ENCODE assay signal across 8 cellular contexts in genomic region chr12:48296586-48297396, GRCh38. TPM values are rescaled to one million over a fixed set of nuclear protein-coding genes. Genes with fewer than 3 reads are reported as not detected.
DNase-seq lines count a peak whose midpoint lies in the region; ATAC-seq, FAIRE-seq and TF ChIP-seq lines count a peak whose summit lies in the region.

No MANE protein-coding gene starts in this region.

- no peaks in the 10 kb centered on the region for H3K9me3 Mint-ChIP-seq in Calu3 (ENCODE audit: low read depth, unreplicated experiment)
- no peaks in the 10 kb centered on the region for H3K9me3 Mint-ChIP-seq in activated CD4-positive, alpha-beta T cell treated with anti-CD3 and anti-CD28 coated beads, Interleukin-2, amount 10 ng/mL, durations not matched to agents 7 days and 5 days
- H3K9me3 Mint-ChIP-seq in dendritic cell treated with granulocyte-macrophage colony-stimulating factor and Interleukin-4, amounts not matched to agents 40 ng/mL and 50 ng/mL, for 4 days, result no peaks in the 10 kb centered on the region

- no peak for FAIRE-seq in RCC 7860 (lab: Jason Lieb, UNC)

- H3K4me1 Mint-ChIP-seq in Calu3 (ENCODE audit: low read depth, unreplicated experiment), result no peaks in the 10 kb centered on the region
- H3K4me1 Mint-ChIP-seq in activated CD4-positive, alpha-beta T cell treated with anti-CD3 and anti-CD28 coated beads, Interleukin-2, amount 10 ng/mL, durations not matched to agents 7 days and 5 days, result peaks cover 13% of the 10 kb centered on the region
- peaks cover 25% of the 10 kb centered on the region for H3K4me1 Mint-ChIP-seq in dendritic cell treated with granulocyte-macrophage colony-stimulating factor and Interleukin-4, amounts not matched to agents 40 ng/mL and 50 ng/mL, for 4 days (ENCODE audit: low read depth)

- peak overlapping the region; percentile 73 for H3K4me3 ChIP-seq in smooth muscle cell

- H3K4me1 ChIP-seq in smooth muscle cell (ENCODE audit: low read depth), result peaks cover 3% of the 10 kb centered on the region

- H3K9me3 ChIP-seq in smooth muscle cell (replicated peaks; ENCODE audit: low read depth), result no peaks in the 10 kb centered on the region

- peak overlapping the region; percentile 95 for H3K4me2 ChIP-seq in smooth muscle cell

- peak; percentile 74 for ATAC-seq in HG03439 (IDR thresholded peaks at IDR 0.05; ENCODE audit: unreplicated experiment)

- peak overlapping the region; percentile 65 for H3K4me3 Mint-ChIP-seq in Calu3 (ENCODE audit: low read depth, unreplicated experiment)
- H3K4me3 Mint-ChIP-seq in activated CD4-positive, alpha-beta T cell treated with anti-CD3 and anti-CD28 coated beads, Interleukin-2, amount 10 ng/mL, durations not matched to agents 7 days and 5 days, result peak overlapping the region; percentile 51
- H3K4me3 Mint-ChIP-seq in dendritic cell treated with granulocyte-macrophage colony-stimulating factor and Interleukin-4, amounts not matched to agents 40 ng/mL and 50 ng/mL, for 4 days, result peak overlapping the region; percentile 87

- no peaks in the 10 kb centered on the region for H3K36me3 ChIP-seq in smooth muscle cell (ENCODE audit: low read depth)

- POLR2A ChIA-PET in activated CD4-positive, alpha-beta T cell treated with anti-CD3 and anti-CD28 coated beads, Interleukin-2, amount 10 ng/mL, durations not matched to agents 7 days and 5 days (lab: Charles Lee), result no interaction called here

- H4K20me1 ChIP-seq in smooth muscle cell (ENCODE audit: low read depth), result no peaks in the 10 kb centered on the region

- CTCF ChIA-PET in Calu3 (lab: Charles Lee), result interaction anchor here (0.6 kb wide), 1 partner anchor 16 kb away, joined by 3 read pairs; no protein-coding TSS in a partner anchor
- CTCF ChIA-PET in activated CD4-positive, alpha-beta T cell treated with anti-CD3 and anti-CD28 coated beads, Interleukin-2, amount 10 ng/mL, durations not matched to agents 7 days and 5 days (lab: Charles Lee), result interaction anchor here (2.2 kb wide), 1 partner anchor 10 kb away, joined by 6 read pairs; no protein-coding TSS in a partner anchor

- no peaks in the 10 kb centered on the region for H3K27me3 ChIP-seq in smooth muscle cell (ENCODE audit: low read depth)

- peak overlapping the region; percentile 54 for H3K9ac ChIP-seq in smooth muscle cell (ENCODE audit: low read depth)

- no peaks in the 10 kb centered on the region for H3F3A ChIP-seq in smooth muscle cell (ENCODE audit: low read depth)

- H3K36me3 Mint-ChIP-seq in Calu3 (ENCODE audit: insufficient read depth, unreplicated experiment), result no peaks in the 10 kb centered on the region
- no peaks in the 10 kb centered on the region for H3K36me3 Mint-ChIP-seq in activated CD4-positive, alpha-beta T cell treated with anti-CD3 and anti-CD28 coated beads, Interleukin-2, amount 10 ng/mL, durations not matched to agents 7 days and 5 days (ENCODE audit: low read depth)
- no peaks in the 10 kb centered on the region for H3K36me3 Mint-ChIP-seq in dendritic cell treated with granulocyte-macrophage colony-stimulating factor and Interleukin-4, amounts not matched to agents 40 ng/mL and 50 ng/mL, for 4 days (ENCODE audit: low read depth)

- intact Hi-C loops in Calu3 (cut with micrococcal nuclease; ENCODE audit: unreplicated experiment), result no loop called here
- intact Hi-C loops in dendritic cell treated with granulocyte-macrophage colony-stimulating factor and Interleukin-4, amounts not matched to agents 40 ng/mL and 50 ng/mL, for 4 days (cut with micrococcal nuclease), result loop anchor here (5.0 kb wide), 1 partner anchor 56 kb away; the partner anchor contains the start of gene ZNF641

- no peaks in the 10 kb centered on the region for H3K79me2 ChIP-seq in smooth muscle cell (ENCODE audit: low read depth)

- H3K27ac ChIP-seq in smooth muscle cell (ENCODE audit: low read depth), result no peak overlapping the region

- no peak for TF ChIP-seq CTCF in Calu3 (IDR thresholded peaks at IDR 0.05; ENCODE audit: unreplicated experiment)
- TF ChIP-seq CTCF in smooth muscle cell (IDR thresholded peaks at IDR 0.05; ENCODE audit: borderline replicate concordance, insufficient read depth, poor library complexity, severe bottlenecking), result no peak

- DNase-seq in Calu3 (peak; percentile 56), kidney glomerular epithelial cell (lab: John Stamatoyannopoulos, UW) (peak; percentile 79), smooth muscle cell (lab: John Stamatoyannopoulos, UW; ENCODE audit: unreplicated experiment) (peak; percentile 10), NCI-H526 treated with DMSO at 0.1 percent for 48 hours (lab: John Stamatoyannopoulos, UW) (no peak), RCC 7860 (ENCODE audit: low spot score) (no peak)
- peak; percentile 42 for DNase-seq in activated CD4-positive, alpha-beta T cell treated with anti-CD3 and anti-CD28 coated beads, Interleukin-2, amount 10 ng/mL, durations not matched to agents 7 days and 5 days

- BruUV-seq in Calu3 (replicated peaks; lab: Mats Ljungman, UMichigan), result no TSS peak

- no peaks in the 10 kb centered on the region for H3K27me3 Mint-ChIP-seq in Calu3 (ENCODE audit: unreplicated experiment)
- H3K27me3 Mint-ChIP-seq in activated CD4-positive, alpha-beta T cell treated with anti-CD3 and anti-CD28 coated beads, Interleukin-2, amount 10 ng/mL, durations not matched to agents 7 days and 5 days, result peaks cover 16% of the 10 kb centered on the region
- peaks cover 4% of the 10 kb centered on the region for H3K27me3 Mint-ChIP-seq in dendritic cell treated with granulocyte-macrophage colony-stimulating factor and Interleukin-4, amounts not matched to agents 40 ng/mL and 50 ng/mL, for 4 days

- H3K27ac Mint-ChIP-seq in Calu3 (ENCODE audit: unreplicated experiment), result no peak overlapping the region
- no peak overlapping the region for H3K27ac Mint-ChIP-seq in activated CD4-positive, alpha-beta T cell treated with anti-CD3 and anti-CD28 coated beads, Interleukin-2, amount 10 ng/mL, durations not matched to agents 7 days and 5 days
- peak overlapping the region; percentile 82 for H3K27ac Mint-ChIP-seq in dendritic cell treated with granulocyte-macrophage colony-stimulating factor and Interleukin-4, amounts not matched to agents 40 ng/mL and 50 ng/mL, for 4 days

- WGBS in smooth muscle cell (ENCODE audit: low lambda C conversion rate), result 19% methylated on average over 32 of the region's 32 CpGs

- peak overlapping the region; percentile 96 for H2AFZ ChIP-seq in smooth muscle cell (ENCODE audit: low read depth)

RNA-seq across cellular contexts. Expression of gene ZNF641, which starts 53.9 kb away (rescaled TPM):
- total RNA-seq in Calu3 (2022) (9.0 and 9.3 TPM in 2 replicates), smooth muscle cell (28.1 and 61.4 TPM in 2 replicates)
- total RNA-seq in activated CD4-positive, alpha-beta T cell treated with anti-CD3 and anti-CD28 coated beads, Interleukin-2, amount 10 ng/mL, durations not matched to agents 7 days and 5 days, result 10 to 100 TPM; 21.5 to 24.0 TPM
- polyA plus RNA-seq in smooth muscle cell, result 19.4 and 22.6 TPM in 2 replicates

Comparison
In these comparisons a context has a peak if more than half of its experiments do, and no peak if none do; other contexts are left out.
1. DNase-seq: peak in Calu3 (single experiment), activated CD4-positive, alpha-beta T cell treated with anti-CD3 and anti-CD28 coated beads, Interleukin-2, amount 10 ng/mL, durations not matched to agents 7 days and 5 days (single experiment), kidney glomerular epithelial cell (single experiment) and smooth muscle cell (single experiment); none in NCI-H526 treated with DMSO at 0.1 percent for 48 hours (single experiment) and RCC 7860 (single experiment).
2. Peak in every context shown above with its lines, with median percentiles within 50 percentile points of each other: H3K4me3 Mint-ChIP-seq.